In genomic region chr9:95080961-95081658, GRCh38 we compare ENCODE assay signal across 1 cellular context.
TF ChIP-seq lines count a peak whose summit lies in the region.

No MANE protein-coding gene starts in this region.

TF ChIP-seq in H1, 55 proteins besides CTCF, POLR2A, EP300 and RAD21 (continued from another document):
- TF ChIP-seq CHD7 (IDR thresholded peaks at IDR 0.05; ENCODE audit: insufficient replicate concordance, low read length), result no peak
- no peak for TF ChIP-seq CHD1 (IDR thresholded peaks at IDR 0.05; ENCODE audit: low read depth, low read length)
- no peak for TF ChIP-seq CEBPB (IDR thresholded peaks at IDR 0.05; ENCODE audit: low read depth, low read length)
- TF ChIP-seq YY1 (IDR thresholded peaks at IDR 0.05; ENCODE audit: low read depth, low read length), result no peak
- TF ChIP-seq CHD2 (IDR thresholded peaks at IDR 0.05; ENCODE audit: low read length), result no peak
- no peak for TF ChIP-seq RXRA (IDR thresholded peaks at IDR 0.05; ENCODE audit: insufficient read depth, low read depth, low read length)
- TF ChIP-seq GABPA (IDR thresholded peaks at IDR 0.05; ENCODE audit: borderline replicate concordance, insufficient read depth, low read length), result no peak
- TF ChIP-seq SP2 (IDR thresholded peaks at IDR 0.05; ENCODE audit: low read length), result no peak
- no peak for TF ChIP-seq HDAC2 (IDR thresholded peaks at IDR 0.05; ENCODE audit: borderline replicate concordance in 1 of 2, low read depth in 2 of 2, low read length in 2 of 2)
- TF ChIP-seq CREB1 (IDR thresholded peaks at IDR 0.05), result no peak
- no peak for TF ChIP-seq SUZ12 (IDR thresholded peaks at IDR 0.05; ENCODE audit: low read length)
- TF ChIP-seq RBBP5 (IDR thresholded peaks at IDR 0.05; ENCODE audit: borderline replicate concordance, low read depth, low read length), result no peak
- no peak for TF ChIP-seq KDM4A (IDR thresholded peaks at IDR 0.05; ENCODE audit: low read depth, low read length, severe bottlenecking)
- TF ChIP-seq FOSL1 (IDR thresholded peaks at IDR 0.05; ENCODE audit: insufficient read depth, low read depth, low read length), result no peak
- TF ChIP-seq CBX8 (IDR thresholded peaks at IDR 0.05; ENCODE audit: borderline replicate concordance, low read depth, low read length), result no peak
- TF ChIP-seq SP4 (IDR thresholded peaks at IDR 0.05; ENCODE audit: low read length), result no peak
